8 cellular contexts compared by ENCODE assay signal in genomic region chr5:137751869-137752491, GRCh38. TPM values are rescaled to one million over a fixed set of nuclear protein-coding genes. Genes with fewer than 3 reads are reported as not detected.
DNase-seq lines count a peak whose midpoint lies in the region; ATAC-seq and TF ChIP-seq lines count a peak whose summit lies in the region.

No MANE protein-coding gene starts in this region.

- peaks cover 28% of the 10 kb centered on the region for H3K36me3 Mint-ChIP-seq in activated naive CD8-positive, alpha-beta T cell treated with anti-CD3 and anti-CD28 coated beads, Interleukin-2, amount 10 ng/mL, durations not matched to agents 7 days and 5 days

- H3K27ac Mint-ChIP-seq in activated naive CD8-positive, alpha-beta T cell treated with anti-CD3 and anti-CD28 coated beads, Interleukin-2, amount 10 ng/mL, durations not matched to agents 7 days and 5 days, result peak overlapping the region; percentile 100

- POLR2A ChIA-PET in activated naive CD8-positive, alpha-beta T cell treated with anti-CD3 and anti-CD28 coated beads, Interleukin-2, amount 10 ng/mL, durations not matched to agents 7 days and 5 days (lab: Charles Lee), result interaction anchor here (0.6 to 0.9 kb wide), 5 partner anchors 11 to 393 kb away, joined by 3 to 5 read pairs (median 3); no protein-coding TSS in a partner anchor

- no peak for ATAC-seq in activated naive CD8-positive, alpha-beta T cell treated with anti-CD3 and anti-CD28 coated beads, Interleukin-2, amount 10 ng/mL, durations not matched to agents 7 days and 5 days (ENCODE audit: low read depth)
- ATAC-seq in HG03039 (IDR thresholded peaks at IDR 0.05; ENCODE audit: unreplicated experiment), result no peak
- ATAC-seq in GM19467 (IDR thresholded peaks at IDR 0.05; ENCODE audit: unreplicated experiment), result no peak

- H3K4me3 ChIP-seq in GM12864 (ENCODE audit: low read depth, low read length) (peak overlapping the region; percentile 80), iPS DF 6.9 (ENCODE audit: low read length) (peak overlapping the region; percentile 98; the same call in 1 of the 2 replicates), skeletal muscle satellite cell (ENCODE audit: low read length) (peak overlapping the region; percentile 100)

- H3K36me3 ChIP-seq in iPS DF 6.9 (ENCODE audit: control insufficient read depth, insufficient read depth, low read length) (no peaks in the 10 kb centered on the region), skeletal muscle satellite cell (ENCODE audit: insufficient read depth, low read length) (peaks cover 20% of the 10 kb centered on the region)

- DNase-seq in AML-193 (lab: John Stamatoyannopoulos, UW) (peak; percentile 60 to 62), GM12864 (ENCODE audit: low read depth) (no peak), NCI-H2227 (lab: John Stamatoyannopoulos, UW; ENCODE audit: unreplicated experiment) (peak; percentile 68), iPS DF 6.9 (ENCODE audit: low read depth, low spot score) (no peak)
- no peak for DNase-seq in activated naive CD8-positive, alpha-beta T cell treated with anti-CD3 and anti-CD28 coated beads, Interleukin-2, amount 10 ng/mL, durations not matched to agents 7 days and 5 days

- H3K27ac ChIP-seq in iPS DF 6.9 (ENCODE audit: low read length), result no peak overlapping the region

- no peaks in the 10 kb centered on the region; the same call in none of the 2 replicates for H3K4me1 ChIP-seq in iPS DF 6.9 (ENCODE audit: control insufficient read depth, insufficient read depth, low read length)
- H3K4me1 ChIP-seq in skeletal muscle satellite cell (ENCODE audit: control insufficient read depth, insufficient read depth, low read length), result peaks cover 19% of the 10 kb centered on the region

- no peaks in the 10 kb centered on the region for H3K27me3 Mint-ChIP-seq in activated naive CD8-positive, alpha-beta T cell treated with anti-CD3 and anti-CD28 coated beads, Interleukin-2, amount 10 ng/mL, durations not matched to agents 7 days and 5 days

- no peaks in the 10 kb centered on the region for H3K9me3 Mint-ChIP-seq in activated naive CD8-positive, alpha-beta T cell treated with anti-CD3 and anti-CD28 coated beads, Interleukin-2, amount 10 ng/mL, durations not matched to agents 7 days and 5 days

- peak overlapping the region; percentile 85 for H3K4me2 ChIP-seq in skeletal muscle satellite cell (ENCODE audit: low read length)

- H3K27me3 ChIP-seq in iPS DF 6.9 (ENCODE audit: control insufficient read depth, insufficient read depth, low read length), result no peaks in the 10 kb centered on the region
- H3K27me3 ChIP-seq in skeletal muscle satellite cell (ENCODE audit: control insufficient read depth, insufficient read depth, low read length), result no peaks in the 10 kb centered on the region

- WGBS in iPS DF 6.9 (ENCODE audit: insufficient coverage, insufficient read length), result no CpG with 5 or more reads among the region's 7 CpGs

- H3K9me3 ChIP-seq in iPS DF 6.9 (ENCODE audit: control insufficient read depth, insufficient read depth, low read length) (no peaks in the 10 kb centered on the region), skeletal muscle satellite cell (replicated peaks; ENCODE audit: low read length) (no peaks in the 10 kb centered on the region)

- TF ChIP-seq CTCF in GM12864 (IDR thresholded peaks at IDR 0.05; ENCODE audit: low read depth, low read length, missing control alignments), result peak; percentile 70

- H3K4me1 Mint-ChIP-seq in activated naive CD8-positive, alpha-beta T cell treated with anti-CD3 and anti-CD28 coated beads, Interleukin-2, amount 10 ng/mL, durations not matched to agents 7 days and 5 days, result peaks cover 25% of the 10 kb centered on the region

- peak overlapping the region; percentile 96 for H3K9ac ChIP-seq in skeletal muscle satellite cell (ENCODE audit: low read depth, low read length)

- H3K4me3 Mint-ChIP-seq in activated naive CD8-positive, alpha-beta T cell treated with anti-CD3 and anti-CD28 coated beads, Interleukin-2, amount 10 ng/mL, durations not matched to agents 7 days and 5 days, result peak overlapping the region; percentile 91

RNA-seq across cellular contexts. Expression of gene HNRNPA0, which starts 2.2 kb away (rescaled TPM):
- 10 to 100 TPM; 31.4 to 31.7 TPM for total RNA-seq in activated naive CD8-positive, alpha-beta T cell treated with anti-CD3 and anti-CD28 coated beads, Interleukin-2, amount 10 ng/mL, durations not matched to agents 7 days and 5 days
- total RNA-seq in skeletal muscle satellite cell (2012; rRNA removed), result 11.4 and 12.5 TPM in 2 replicates

RNA-seq across cellular contexts. Expression of gene KLHL3, which starts 16.1 kb away (rescaled TPM):
- 10 to 100 TPM; 16.3 to 21.2 TPM for total RNA-seq in activated naive CD8-positive, alpha-beta T cell treated with anti-CD3 and anti-CD28 coated beads, Interleukin-2, amount 10 ng/mL, durations not matched to agents 7 days and 5 days
- total RNA-seq in skeletal muscle satellite cell (2012; rRNA removed), result 1.0 and 1.7 TPM in 2 replicates

Comparison
In these comparisons a context has a peak if more than half of its experiments do, and no peak if none do; other contexts are left out.
1. DNase-seq: peak in AML-193 (2 of 2) and NCI-H2227 (single experiment); none in GM12864 (single experiment), activated naive CD8-positive, alpha-beta T cell treated with anti-CD3 and anti-CD28 coated beads, Interleukin-2, amount 10 ng/mL, durations not matched to agents 7 days and 5 days (single experiment) and iPS DF 6.9 (single experiment).
2. Peak in every context shown above with its lines, with median percentiles within 50 percentile points of each other: H3K4me3 ChIP-seq.